ENCODE assay signal across 2 cellular contexts in the genomic region with DNA sequence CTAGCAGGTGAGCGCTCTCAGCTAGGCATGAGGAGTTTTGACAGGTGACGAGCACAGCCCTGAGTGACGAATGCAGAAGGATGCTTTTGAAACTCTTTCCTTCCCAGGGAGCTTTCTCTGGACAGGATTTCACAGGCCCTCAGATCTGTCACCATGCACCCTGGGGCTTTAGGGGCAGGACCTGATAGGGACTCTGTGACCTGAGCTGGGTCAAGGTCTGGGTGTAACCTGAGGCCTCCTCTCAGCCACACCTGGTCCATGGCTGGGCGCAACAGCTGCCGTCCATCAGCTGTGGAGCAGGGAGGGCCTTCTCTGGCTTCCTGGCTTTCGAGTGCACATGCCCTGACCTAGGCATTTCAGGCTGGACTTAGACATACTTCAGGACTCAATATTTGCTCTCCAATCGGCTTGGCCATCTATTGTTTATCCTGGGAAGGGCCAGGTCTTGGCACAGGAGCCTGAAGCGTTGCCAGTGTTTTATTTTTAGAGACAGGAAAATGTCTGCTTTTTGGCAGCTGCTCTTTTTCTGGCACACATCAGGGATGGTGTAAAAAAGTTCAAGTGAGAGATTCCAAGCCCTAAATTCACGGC.
TF ChIP-seq lines count a peak whose summit lies in the region.

No MANE protein-coding gene starts in this region.

TF ChIP-seq in liver, 16 proteins besides CTCF, POLR2A, EP300 and RAD21:
- TF ChIP-seq GABPA (IDR thresholded peaks at IDR 0.05 in 1 of 2, conservative IDR thresholded peaks at IDR 0.05 in 1 of 2) (no peak), TAF1 (conservative IDR thresholded peaks at IDR 0.05) (no peak), HNF4A (conservative IDR thresholded peaks at IDR 0.05) (peak; percentile 79 to 87), HNF4G (IDR thresholded peaks at IDR 0.05) (peak; percentile 36), REST (IDR thresholded peaks at IDR 0.05) (peak; percentile 59), ZBTB33 (IDR thresholded peaks at IDR 0.05) (peak; percentile 48), JUND (IDR thresholded peaks at IDR 0.05) (peak in 1 of 2 donors; percentile 59), FOXA2 (IDR thresholded peaks at IDR 0.05) (peak; percentile 61), FOXA1 (IDR thresholded peaks at IDR 0.05) (no peak), RXRA (IDR thresholded peaks at IDR 0.05) (peak; percentile 76 to 83), YY1 (IDR thresholded peaks at IDR 0.05) (peak; percentile 92), MAX (IDR thresholded peaks at IDR 0.05) (peak; percentile 72), EGR1 (IDR thresholded peaks at IDR 0.05; ENCODE audit: low read depth in 2 of 2) (no peak), NR2F2 (IDR thresholded peaks at IDR 0.05) (peak; percentile 65), SP1 (IDR thresholded peaks at IDR 0.05) (peak; percentile 86)
- TF ChIP-seq, protein P1, sequence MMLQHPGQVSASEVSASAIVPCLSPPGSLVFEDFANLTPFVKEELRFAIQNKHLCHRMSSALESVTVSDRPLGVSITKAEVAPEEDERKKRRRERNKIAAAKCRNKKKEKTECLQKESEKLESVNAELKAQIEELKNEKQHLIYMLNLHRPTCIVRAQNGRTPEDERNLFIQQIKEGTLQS (IDR thresholded peaks at IDR 0.05), result no peak

TF ChIP-seq in HepG2, 621 proteins besides CTCF, POLR2A, EP300 and RAD21:
- TF ChIP-seq STAT6 (CRISPR knock-in tag; IDR thresholded peaks at IDR 0.05; ENCODE audit: borderline replicate concordance) (no peak), ZFP36L2 (CRISPR knock-in tag; IDR thresholded peaks at IDR 0.05) (no peak), SRSF4 (IDR thresholded peaks at IDR 0.05; ENCODE audit: low read depth, low read length, poor library complexity, severe bottlenecking) (no peak), PLRG1 (conservative IDR thresholded peaks at IDR 0.05) (no peak), KDM5A (IDR thresholded peaks at IDR 0.05; ENCODE audit: borderline replicate concordance, low read length) (no peak), FOXO1 (CRISPR knock-in tag; IDR thresholded peaks at IDR 0.05) (no peak), ZNF512B (CRISPR knock-in tag; IDR thresholded peaks at IDR 0.05; ENCODE audit: borderline replicate concordance) (no peak), ZMYM2 (CRISPR knock-in tag; IDR thresholded peaks at IDR 0.05) (no peak), ZBTB49 (CRISPR knock-in tag; IDR thresholded peaks at IDR 0.05; ENCODE audit: borderline replicate concordance) (no peak), ZNF773 (CRISPR knock-in tag; IDR thresholded peaks at IDR 0.05; ENCODE audit: borderline replicate concordance) (no peak), ADNP (CRISPR knock-in tag; IDR thresholded peaks at IDR 0.05) (no peak)
- TF ChIP-seq, protein P2, sequence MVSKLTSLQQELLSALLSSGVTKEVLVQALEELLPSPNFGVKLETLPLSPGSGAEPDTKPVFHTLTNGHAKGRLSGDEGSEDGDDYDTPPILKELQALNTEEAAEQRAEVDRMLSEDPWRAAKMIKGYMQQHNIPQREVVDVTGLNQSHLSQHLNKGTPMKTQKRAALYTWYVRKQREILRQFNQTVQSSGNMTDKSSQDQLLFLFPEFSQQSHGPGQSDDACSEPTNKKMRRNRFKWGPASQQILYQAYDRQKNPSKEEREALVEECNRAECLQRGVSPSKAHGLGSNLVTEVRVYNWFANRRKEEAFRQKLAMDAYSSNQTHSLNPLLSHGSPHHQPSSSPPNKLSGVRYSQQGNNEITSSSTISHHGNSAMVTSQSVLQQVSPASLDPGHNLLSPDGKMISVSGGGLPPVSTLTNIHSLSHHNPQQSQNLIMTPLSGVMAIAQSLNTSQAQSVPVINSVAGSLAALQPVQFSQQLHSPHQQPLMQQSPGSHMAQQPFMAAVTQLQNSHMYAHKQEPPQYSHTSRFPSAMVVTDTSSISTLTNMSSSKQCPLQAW (CRISPR knock-in tag; IDR thresholded peaks at IDR 0.05), result no peak
